In genomic region chr10:124093076-124093773, GRCh38 we compare ENCODE assay signal across 8 cellular contexts. TPM values are rescaled to one million over a fixed set of nuclear protein-coding genes. Genes with fewer than 3 reads are reported as not detected.
DNase-seq lines count a peak whose midpoint lies in the region; ATAC-seq and TF ChIP-seq lines count a peak whose summit lies in the region.

A gene with protein sequence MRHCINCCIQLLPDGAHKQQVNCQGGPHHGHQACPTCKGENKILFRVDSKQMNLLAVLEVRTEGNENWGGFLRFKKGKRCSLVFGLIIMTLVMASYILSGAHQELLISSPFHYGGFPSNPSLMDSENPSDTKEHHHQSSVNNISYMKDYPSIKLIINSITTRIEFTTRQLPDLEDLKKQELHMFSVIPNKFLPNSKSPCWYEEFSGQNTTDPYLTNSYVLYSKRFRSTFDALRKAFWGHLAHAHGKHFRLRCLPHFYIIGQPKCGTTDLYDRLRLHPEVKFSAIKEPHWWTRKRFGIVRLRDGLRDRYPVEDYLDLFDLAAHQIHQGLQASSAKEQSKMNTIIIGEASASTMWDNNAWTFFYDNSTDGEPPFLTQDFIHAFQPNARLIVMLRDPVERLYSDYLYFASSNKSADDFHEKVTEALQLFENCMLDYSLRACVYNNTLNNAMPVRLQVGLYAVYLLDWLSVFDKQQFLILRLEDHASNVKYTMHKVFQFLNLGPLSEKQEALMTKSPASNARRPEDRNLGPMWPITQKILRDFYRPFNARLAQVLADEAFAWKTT (minus strand): TSS chr10:124093598. CDS start chr10:124046212, 47,386 bp downstream.

- intact Hi-C loops in dorsolateral prefrontal cortex (cut with DNase I) = loop anchor here (5.0 to 10.0 kb wide), 3 partner anchors 66 to 292 kb away; no protein-coding TSS in a partner anchor

- H3K36me3 ChIP-seq in OCI-LY3 (replicated peaks; ENCODE audit: low read depth, low read length) (no peaks in the 10 kb centered on the region), lung (ENCODE audit: control insufficient read depth in 2 of 2, insufficient read depth in 2 of 2, low read length in 2 of 2) (no peaks in the 10 kb centered on the region)

- H3K9me3 ChIP-seq in OCI-LY3 (ENCODE audit: insufficient read depth, low read length) (no peaks in the 10 kb centered on the region), lung (ENCODE audit: control insufficient read depth in 2 of 2, insufficient read depth in 1 of 2, low read length in 1 of 2) (peaks cover 0 to 3% of the 10 kb centered on the region in 2 donors)

- peak; percentile 85 for DNase-seq in ACHN
- DNase-seq in dorsolateral prefrontal cortex = peak in 4 of 10 donors; percentile 46 to 60 (median 52)
- peak; percentile 64 for DNase-seq in lung (ENCODE audit: low spot score)
- DNase-seq in stimulated activated CD4-positive, alpha-beta T cell treated with anti-CD3 and anti-CD28 coated beads, Interleukin-4, amount 100 ng/mL, for 1 hour = no peak

- peak within 1 kb of the TSS; percentile 58 for H3K4me2 ChIP-seq in OCI-LY3 (ENCODE audit: low read length)

- H4K20me1 ChIP-seq in OCI-LY3 (ENCODE audit: insufficient read depth, low read length) = no peaks in the 10 kb centered on the region

- WGBS in lung, 2 donors = 0 to 1% methylated on average over 66 to 79 of the region's 79 CpGs

- H2AFZ ChIP-seq in OCI-LY3 (ENCODE audit: low read depth, low read length) = no peak within 1 kb of the TSS

- H3K4me3 ChIP-seq in OCI-LY3 (ENCODE audit: low read length) (peak within 1 kb of the TSS; percentile 73), dorsolateral prefrontal cortex (peak within 1 kb of the TSS; percentile 20 to 82 (median 67)), lung (peak within 1 kb of the TSS; percentile 62)

- ATAC-seq in GM19023 (IDR thresholded peaks at IDR 0.05; ENCODE audit: unreplicated experiment) (peak; percentile 15), lung (ENCODE audit: insufficient read depth, low FRiP score) (peak; percentile 42), HG03378 (IDR thresholded peaks at IDR 0.05; ENCODE audit: unreplicated experiment) (no peak)

- H3K27ac ChIP-seq in OCI-LY3 (ENCODE audit: low read length) = no peak within 1 kb of the TSS
- peak within 1 kb of the TSS; percentile 8 to 94 (median 87) for H3K27ac ChIP-seq in dorsolateral prefrontal cortex
- H3K27ac ChIP-seq in lung (ENCODE audit: low read depth in 1 of 2, low read length in 1 of 2) = peak within 1 kb of the TSS; percentile 81 to 84

- no peaks in the 10 kb centered on the region for H3K79me2 ChIP-seq in OCI-LY3 (ENCODE audit: low read length)

- no peak for TF ChIP-seq CTCF in OCI-LY3 (IDR thresholded peaks at IDR 0.05; ENCODE audit: low read depth, low read length)
- peak in 3 of 56 donors; percentile 0 to 12 (median 4) for TF ChIP-seq CTCF in dorsolateral prefrontal cortex (IDR thresholded peaks at IDR 0.05 in 54 of 56, conservative IDR thresholded peaks at IDR 0.05 in 2 of 56; ENCODE audit: low read depth in 1 of 56, partially characterized antibody in 56 of 56)
- no peak for TF ChIP-seq CTCF in lung (IDR thresholded peaks at IDR 0.05; ENCODE audit: control extremely low read depth, extremely low read depth)
- no peak for TF ChIP-seq CTCF in subcutaneous adipose tissue (IDR thresholded peaks at IDR 0.05; ENCODE audit: low read depth)

- H3K4me1 ChIP-seq in OCI-LY3 (ENCODE audit: low read length) = no peaks in the 10 kb centered on the region
- H3K4me1 ChIP-seq in lung (ENCODE audit: control insufficient read depth in 2 of 2, insufficient read depth in 2 of 2, low read length in 2 of 2) = peaks cover 0 to 22% of the 10 kb centered on the region in 2 donors

- H3K9ac ChIP-seq in OCI-LY3 (ENCODE audit: low read length) = no peak within 1 kb of the TSS

- H3K27me3 ChIP-seq in OCI-LY3 (ENCODE audit: low read depth, low read length) = peaks cover 38% of the 10 kb centered on the region
- H3K27me3 ChIP-seq in dorsolateral prefrontal cortex = peaks cover 0 to 37% (median 0%) of the 10 kb centered on the region in 45 donors
- no peaks in the 10 kb centered on the region for H3K27me3 ChIP-seq in lung (ENCODE audit: control insufficient read depth, insufficient read depth)

- in situ Hi-C loops in ACHN (cut with HindIII; ENCODE audit: low pct_ligation_motif_present, low pct_unique_long_range_greater_than_20kb, low sequenced_read_pairs) = no loop called here

RNA-seq across cellular contexts. Expression of the gene that starts here (rescaled TPM):
- total RNA-seq in dorsolateral prefrontal cortex = 10 to 100 TPM; 24.1 to 81.5 (median 53.1) TPM
- total RNA-seq in lung = 10 to 100 TPM; 30.9 to 42.6 TPM
- polyA plus RNA-seq in lung = 10 to 100 TPM in 1 of 2 donors, 1 to 10 TPM in 1; 5.4 to 45.3 TPM
- 10 to 100 TPM; 16.8 to 75.6 (median 26.3) TPM for total RNA-seq in subcutaneous adipose tissue
